Comparison of ENCODE assay signal across 13 cellular contexts in genomic region chr12:116273813-116274551, GRCh38. TPM values are rescaled to one million over a fixed set of nuclear protein-coding genes. Genes with fewer than 3 reads are reported as not detected.
DNase-seq lines count a peak whose midpoint lies in the region; ATAC-seq, FAIRE-seq and TF ChIP-seq lines count a peak whose summit lies in the region.
"Had no signal": no experiment of that assay in that cellular context is flagged by ENCODE, and none has a peak within 500 bp of the region (broad histone marks: within the 10 kb centered on the region; RNA-seq: fewer than 3 reads in every experiment).

No MANE protein-coding gene starts in this region.

- POLR2A ChIA-PET in activated CD4-positive, alpha-beta T cell treated with anti-CD3 and anti-CD28 coated beads, Interleukin-2, amount 10 ng/mL, durations not matched to agents 7 days and 5 days (lab: Charles Lee), result no interaction called here

- H3K9me3 Mint-ChIP-seq in activated CD4-positive, alpha-beta T cell treated with anti-CD3 and anti-CD28 coated beads, Interleukin-2, amount 10 ng/mL, durations not matched to agents 7 days and 5 days, result no peaks in the 10 kb centered on the region
- H3K9me3 Mint-ChIP-seq in stimulated activated memory B cell treated with anti-CD40 and anti-IgM and Interleukin-4, amounts not matched to agents 10 μg/mL and 1 μg/mL and 100 μg/mL, for 72 hours, result no peaks in the 10 kb centered on the region

- ATAC-seq in stimulated activated memory B cell treated with anti-CD40 and anti-IgM and Interleukin-4, amounts not matched to agents 10 μg/mL and 1 μg/mL and 100 μg/mL, for 72 hours, result no peak
- no peak for ATAC-seq in sciatic nerve

- CTCF ChIA-PET in activated CD4-positive, alpha-beta T cell treated with anti-CD3 and anti-CD28 coated beads, Interleukin-2, amount 10 ng/mL, durations not matched to agents 7 days and 5 days (lab: Charles Lee), result interaction anchor here (0.6 kb wide), 1 partner anchor 95 kb away, joined by 3 read pairs; no protein-coding TSS in a partner anchor

- no peak for TF ChIP-seq CTCF in fibroblast of the aortic adventitia (IDR thresholded peaks at IDR 0.05; ENCODE audit: insufficient read depth, low read length)
- no peak for TF ChIP-seq CTCF in lower leg skin (IDR thresholded peaks at IDR 0.05)

- no peak for TF ChIP-seq POLR2A in lower leg skin (IDR thresholded peaks at IDR 0.05)

- H3K4me1 Mint-ChIP-seq in activated CD4-positive, alpha-beta T cell treated with anti-CD3 and anti-CD28 coated beads, Interleukin-2, amount 10 ng/mL, durations not matched to agents 7 days and 5 days, result peaks cover 39% of the 10 kb centered on the region
- H3K4me1 Mint-ChIP-seq in stimulated activated memory B cell treated with anti-CD40 and anti-IgM and Interleukin-4, amounts not matched to agents 10 μg/mL and 1 μg/mL and 100 μg/mL, for 72 hours, result peaks cover 47% of the 10 kb centered on the region

- peak overlapping the region; percentile 91 for H3K4me3 ChIP-seq in fibroblast of the aortic adventitia (ENCODE audit: low read depth, low read length)
- no peak overlapping the region for H3K4me3 ChIP-seq in lower leg skin (ENCODE audit: low read depth, poor library complexity, severe bottlenecking)

- H3K36me3 Mint-ChIP-seq in activated CD4-positive, alpha-beta T cell treated with anti-CD3 and anti-CD28 coated beads, Interleukin-2, amount 10 ng/mL, durations not matched to agents 7 days and 5 days (ENCODE audit: low read depth), result peaks cover 10% of the 10 kb centered on the region
- no peaks in the 10 kb centered on the region for H3K36me3 Mint-ChIP-seq in stimulated activated memory B cell treated with anti-CD40 and anti-IgM and Interleukin-4, amounts not matched to agents 10 μg/mL and 1 μg/mL and 100 μg/mL, for 72 hours

- H3K27me3 Mint-ChIP-seq in activated CD4-positive, alpha-beta T cell treated with anti-CD3 and anti-CD28 coated beads, Interleukin-2, amount 10 ng/mL, durations not matched to agents 7 days and 5 days, result no peaks in the 10 kb centered on the region
- no peaks in the 10 kb centered on the region for H3K27me3 Mint-ChIP-seq in stimulated activated memory B cell treated with anti-CD40 and anti-IgM and Interleukin-4, amounts not matched to agents 10 μg/mL and 1 μg/mL and 100 μg/mL, for 72 hours

- no peak overlapping the region for H3K27ac ChIP-seq in caudate nucleus (ENCODE audit: low read depth, low read length)
- H3K27ac ChIP-seq: neutrophil had no signal

- WGBS in lower leg skin, 2 donors, result 27% methylated on average over 4 of the region's 4 CpGs

- intact Hi-C loops in sciatic nerve (cut with DNase I), result loop anchor here (10.0 kb wide), 1 partner anchor 331 kb away; no protein-coding TSS in a partner anchor
- intact Hi-C loops in lower leg skin (cut with DNase I; ENCODE audit: low total_unique reads), result loop anchor here (10.0 kb wide), 1 partner anchor 321 kb away; no protein-coding TSS in a partner anchor

- DNase-seq in activated CD4-positive, alpha-beta T cell treated with anti-CD3 and anti-CD28 coated beads, Interleukin-2, amount 10 ng/mL, durations not matched to agents 7 days and 5 days, result no peak
- DNase-seq in activated CD4-positive, alpha-beta T cell treated with anti-CD3 and anti-CD28 coated beads, Interleukin-2, amount 50 U/mL, for 48 hours, result no peak
- DNase-seq in RCC 7860 (ENCODE audit: low spot score) (no peak), fibroblast of the aortic adventitia (ENCODE audit: low read depth) (no peak), sciatic nerve (ENCODE audit: low spot score) (no peak), caudate nucleus (lab: John Stamatoyannopoulos, UW) (no peak), lower leg skin (ENCODE audit: low spot score in 2 of 2) (no peak)
- DNase-seq: NCI-H2081; SHP77; stimulated activated CD4-positive, alpha-beta T cell treated with anti-CD3 and anti-CD28 coated beads, Interleukin-4, amount 100 ng/mL, for 1 hour had no signal

- H3K27ac Mint-ChIP-seq in activated CD4-positive, alpha-beta T cell treated with anti-CD3 and anti-CD28 coated beads, Interleukin-2, amount 10 ng/mL, durations not matched to agents 7 days and 5 days, result no peak overlapping the region
- no peak overlapping the region for H3K27ac Mint-ChIP-seq in stimulated activated memory B cell treated with anti-CD40 and anti-IgM and Interleukin-4, amounts not matched to agents 10 μg/mL and 1 μg/mL and 100 μg/mL, for 72 hours

- FAIRE-seq in RCC 7860 (lab: Jason Lieb, UNC), result peak; percentile 20
- FAIRE-seq: bronchial epithelial cell had no signal

- peak overlapping the region; percentile 56 for H3K4me3 Mint-ChIP-seq in activated CD4-positive, alpha-beta T cell treated with anti-CD3 and anti-CD28 coated beads, Interleukin-2, amount 10 ng/mL, durations not matched to agents 7 days and 5 days
- H3K4me3 Mint-ChIP-seq in stimulated activated memory B cell treated with anti-CD40 and anti-IgM and Interleukin-4, amounts not matched to agents 10 μg/mL and 1 μg/mL and 100 μg/mL, for 72 hours, result peak overlapping the region; percentile 29

RNA-seq across cellular contexts. Expression of gene MED13L, which starts 3.5 kb away (rescaled TPM):
- total RNA-seq in activated CD4-positive, alpha-beta T cell treated with anti-CD3 and anti-CD28 coated beads, Interleukin-2, amount 10 ng/mL, durations not matched to agents 7 days and 5 days, result 10 to 100 TPM; 97.1 to 99.7 TPM
- 120 and 180 TPM in 2 replicates for total RNA-seq in fibroblast of the aortic adventitia (ENCODE audit: low replicate concordance)
- total RNA-seq in sciatic nerve, result 193 TPM
- total RNA-seq in lower leg skin, result 100 to 1,000 TPM; 158 to 247 (median 166) TPM
